In the genomic region with DNA sequence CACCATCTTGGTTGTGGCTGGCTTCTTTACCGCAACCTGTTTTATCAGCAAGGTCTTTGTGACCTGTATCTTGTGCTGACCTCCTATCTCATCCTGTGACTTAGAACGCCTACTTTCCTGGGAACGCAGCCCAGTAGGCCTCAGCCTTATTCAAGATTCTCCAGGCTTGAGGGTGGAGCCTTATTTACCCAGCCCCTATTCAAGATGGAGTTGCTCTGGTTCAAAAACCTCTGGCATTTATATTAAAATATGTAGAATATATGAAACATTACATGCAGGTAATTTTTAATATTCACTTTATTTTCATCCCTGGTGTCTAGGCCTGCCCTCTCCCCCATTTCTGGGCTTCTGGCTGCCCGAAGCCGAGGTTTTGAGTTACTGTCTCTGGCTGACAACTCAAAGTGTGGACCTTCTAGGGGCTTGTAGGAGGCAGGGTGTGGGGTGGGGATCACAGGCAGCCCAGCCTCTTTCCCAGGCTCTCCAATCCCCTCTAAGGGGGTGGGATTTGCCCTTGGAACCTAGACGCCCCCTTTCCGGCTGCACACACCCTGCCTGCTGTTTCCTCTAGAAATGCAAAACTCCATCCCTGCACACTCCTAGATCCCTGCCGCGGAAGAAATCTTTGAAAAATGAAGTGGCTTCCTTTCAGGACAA, we compare ENCODE assay signal across 20 cellular contexts.
"Had no signal": no experiment of that assay in that cellular context is flagged by ENCODE, and none has a peak within 500 bp of the region (broad histone marks: within the 10 kb centered on the region; RNA-seq: fewer than 3 reads in every experiment).

No MANE protein-coding gene starts in this region.

- H3K4me3 ChIP-seq: esophagus squamous epithelium, prostate gland, right lobe of liver, suprapubic skin, tibial artery, upper lobe of left lung had no signal

- H3K27me3 ChIP-seq: esophagus squamous epithelium, right lobe of liver, tibial artery, upper lobe of left lung had no signal

- H3K4me1 ChIP-seq: prostate gland, right lobe of liver, tibial artery, upper lobe of left lung had no signal

- H3K9me3 ChIP-seq: esophagus squamous epithelium, prostate gland, right lobe of liver, suprapubic skin, tibial artery, upper lobe of left lung had no signal

- DNase-seq: effector memory CD8-positive, alpha-beta T cell; esophagus squamous epithelium; foreskin fibroblast; immature natural killer cell; kidney; left cardiac atrium; mammary epithelial cell; naive thymus-derived CD4-positive, alpha-beta T cell; nephron progenitor cell; right lobe of liver; stimulated activated CD4-positive, alpha-beta T cell treated with anti-CD3 and anti-CD28 coated beads, Interleukin-4, amount 100 ng/mL, for 1 hour; stimulated activated CD8-positive, alpha-beta memory T cell treated with anti-CD3 and anti-CD28 coated beads, Interleukin-4, amount 100 ng/mL, for 48 hours; stimulated activated naive CD8-positive, alpha-beta T cell treated with anti-CD3 and anti-CD28 coated beads, Interleukin-15, Interleukin-2, amounts not matched to agents 100 U/mL and 50 U/mL, for 24 hours; tibial artery; upper lobe of left lung had no signal

- H3K27ac ChIP-seq: epithelial cell of prostate, esophagus squamous epithelium, parathyroid adenoma, prostate gland, right lobe of liver, suprapubic skin, tibial artery, upper lobe of left lung had no signal

- H3K79me2 ChIP-seq: parathyroid adenoma had no signal

- H2AFZ ChIP-seq: parathyroid adenoma had no signal

- FAIRE-seq: kidney had no signal

- H3K9ac ChIP-seq: parathyroid adenoma had no signal

- ATAC-seq: effector memory CD8-positive, alpha-beta T cell; left cardiac atrium; naive thymus-derived CD4-positive, alpha-beta T cell; right lobe of liver; stimulated activated effector memory CD8-positive, alpha-beta T cell treated with anti-CD3 and anti-CD28 coated beads, Interleukin-12 subunit alpha, Interleukin-12 subunit beta, amount 100 ng/mL, for 72 hours; stimulated activated naive CD8-positive, alpha-beta T cell treated with anti-CD3 and anti-CD28 coated beads, Interleukin-15, Interleukin-2, amounts not matched to agents 100 U/mL and 50 U/mL, for 24 hours had no signal

- H3K36me3 ChIP-seq: prostate gland, right lobe of liver had no signal
